Comparison of ENCODE assay signal across 16 cellular contexts in genomic region chr11:94151311-94151710, GRCh38. TPM values are rescaled to one million over a fixed set of nuclear protein-coding genes. Genes with fewer than 3 reads are reported as not detected.
A peak's percentile ranks its signal among the peaks of the same experiment; 100 is the strongest.
DNase-seq lines count a peak whose midpoint lies in the region; ATAC-seq, FAIRE-seq and TF ChIP-seq lines count a peak whose summit lies in the region.
"Had no signal": no experiment of that assay in that cellular context is flagged by ENCODE, and none has a peak within 500 bp of the region (broad histone marks: within the 10 kb centered on the region; RNA-seq: fewer than 3 reads in every experiment).

No MANE protein-coding gene starts in this region.

- peak overlapping the region; percentile 86 for H3K27ac Mint-ChIP-seq in HFFc6
- H3K27ac Mint-ChIP-seq: T-helper 2 cell treated with Interferon-gamma antibody and Interleukin-4, amounts not matched to agents 5 μg/mL and 100 μg/mL, for 36 hours had no signal

- TF ChIP-seq POLR2A in A549 (IDR thresholded peaks at IDR 0.05; ENCODE audit: low read length): no peak

- FAIRE-seq in A549 (lab: Jason Lieb, UNC) (no peak), bronchial epithelial cell (lab: Jason Lieb, UNC) (no peak)
- FAIRE-seq: endothelial cell of umbilical vein had no signal

- H3K27ac ChIP-seq in A549: peak overlapping the region in 1 of 2 experiments; percentile 56; a peak in 3 of 6 replicates
- H3K27ac ChIP-seq in mesenchymal stem cell (ENCODE audit: low read length, poor library complexity, severe bottlenecking): no peak overlapping the region
- H3K27ac ChIP-seq: SJCRH30 had no signal

- peak; percentile 19 to 32; a peak in 4 of 6 replicates for ATAC-seq in A549
- ATAC-seq: stimulated activated naive CD8-positive, alpha-beta T cell treated with anti-CD3 and anti-CD28 coated beads, Interleukin-15, amount 100 ng/mL, for 72 hours had no signal

- no peak overlapping the region for H3K9ac ChIP-seq in mesenchymal stem cell (ENCODE audit: low read length)

- H3K4me3 ChIP-seq in A549 (no peak overlapping the region), bronchial epithelial cell (ENCODE audit: low read depth, low read length) (no peak overlapping the region), mesenchymal stem cell (ENCODE audit: insufficient read depth in 1 of 2, low read depth in 1 of 2, low read length in 2 of 2) (no peak overlapping the region)
- H3K4me3 ChIP-seq: SJCRH30 had no signal

- no peak for TF ChIP-seq EP300 in A549 (IDR thresholded peaks at IDR 0.05)

- no peak overlapping the region for H2BK15ac ChIP-seq in mesenchymal stem cell (ENCODE audit: low read depth, poor library complexity, severe bottlenecking)

- peak overlapping the region in 1 of 2 experiments; percentile 47 for H2BK12ac ChIP-seq in mesenchymal stem cell (ENCODE audit: low read length in 2 of 2)

- H2BK5ac ChIP-seq in mesenchymal stem cell (ENCODE audit: low read depth, low read length, poor library complexity, severe bottlenecking): no peak overlapping the region

- no peaks in the 10 kb centered on the region for H3K9me3 Mint-ChIP-seq in HFFc6
- H3K9me3 Mint-ChIP-seq: neural crest cell; stimulated activated naive CD8-positive, alpha-beta T cell treated with anti-CD3 and anti-CD28 coated beads, Interleukin-15, amount 100 ng/mL, for 72 hours; T-helper 2 cell treated with Interferon-gamma antibody and Interleukin-4, amounts not matched to agents 5 μg/mL and 100 μg/mL, for 36 hours had no signal

- peaks cover 78% of the 10 kb centered on the region for H3K4me1 Mint-ChIP-seq in HFFc6 (ENCODE audit: low read depth)

- H3K79me1 ChIP-seq in mesenchymal stem cell (replicated peaks; ENCODE audit: low read length, poor library complexity, severe bottlenecking): peaks cover 33% of the 10 kb centered on the region

- TF ChIP-seq RAD21 in A549 (conservative IDR thresholded peaks at IDR 0.05 in 1 of 2, IDR thresholded peaks at IDR 0.05 in 1 of 2): no peak

- peak overlapping the region; percentile 63 for H3K4me2 ChIP-seq in A549
- H3K4me2 ChIP-seq in mesenchymal stem cell (ENCODE audit: low read length, poor library complexity, severe bottlenecking): no peak overlapping the region

- POLR2A ChIA-PET in A549 (lab: Yijun Ruan, JAX): interaction anchor here (1.3 kb wide), 1 partner anchor 22 kb away, joined by 6 read pairs; the partner anchor contains the start of gene PANX1

- H3K36me3 ChIP-seq in bronchial epithelial cell (ENCODE audit: control insufficient read depth, insufficient read depth, low read length): peaks cover 3% of the 10 kb centered on the region
- H3K36me3 ChIP-seq in mesenchymal stem cell (ENCODE audit: control insufficient read depth in 1 of 2, insufficient read depth in 2 of 2, low read depth in 1 of 2, low read length in 2 of 2): peaks cover 0 to 12% of the 10 kb centered on the region in 2 experiments
- H3K36me3 ChIP-seq: SJCRH30 had no signal

- no peak overlapping the region for H2BK120ac ChIP-seq in mesenchymal stem cell (ENCODE audit: low read depth, low read length)

- no peak overlapping the region for H3K23ac ChIP-seq in mesenchymal stem cell (ENCODE audit: low read length in 2 of 2)

- no peak overlapping the region for H2AFZ ChIP-seq in mesenchymal stem cell (ENCODE audit: low read depth, low read length)

- H3K4me3 Mint-ChIP-seq in HFFc6: peak overlapping the region; percentile 63
- H3K4me3 Mint-ChIP-seq: neural crest cell; stimulated activated naive CD8-positive, alpha-beta T cell treated with anti-CD3 and anti-CD28 coated beads, Interleukin-15, amount 100 ng/mL, for 72 hours; T-helper 2 cell treated with Interferon-gamma antibody and Interleukin-4, amounts not matched to agents 5 μg/mL and 100 μg/mL, for 36 hours had no signal

- no peak overlapping the region for H3K18ac ChIP-seq in mesenchymal stem cell (ENCODE audit: low read depth in 1 of 2, low read length in 2 of 2)

- TF ChIP-seq CTCF in A549 (IDR thresholded peaks at IDR 0.05) (no peak), HFFc6 (IDR thresholded peaks at IDR 0.05) (no peak), bronchial epithelial cell (IDR thresholded peaks at IDR 0.05; ENCODE audit: insufficient read depth, low read length, severe bottlenecking) (no peak)

- H3K14ac ChIP-seq in mesenchymal stem cell (ENCODE audit: low read length in 2 of 2): no peak overlapping the region

- H2AK5ac ChIP-seq in mesenchymal stem cell (ENCODE audit: low read length, severe bottlenecking): no peak overlapping the region

- H3K36me3 Mint-ChIP-seq in HFFc6 (ENCODE audit: low read depth): peaks cover 6% of the 10 kb centered on the region; the same call in 1 of the 2 replicates

- no peak for DNase-seq in A549 (ENCODE audit: low read depth in 1 of 2, low spot score in 1 of 2)
- DNase-seq in HFFc6: peak; percentile 47
- peak; percentile 28 for DNase-seq in bronchial epithelial cell (ENCODE audit: low read depth)
- peak; percentile 41 for DNase-seq in mesenchymal stem cell
- DNase-seq in NCI-H526 treated with DMSO at 0.1 percent for 48 hours (lab: John Stamatoyannopoulos, UW): no peak
- no peak for DNase-seq in effector CD4-positive, alpha-beta T cell
- no peak for DNase-seq in RPMI8226
- DNase-seq in NCI-H1436 (lab: John Stamatoyannopoulos, UW): no peak
- DNase-seq: activated CD4-positive, CD25-positive, alpha-beta regulatory T cell; activated effector memory CD4-positive, alpha-beta T cell treated with Interleukin-2 at 50 U/mL for 16 hours; NCI-H1694; SJCRH30; stimulated activated naive CD8-positive, alpha-beta T cell treated with anti-CD3 and anti-CD28 coated beads, Interleukin-15, amount 100 ng/mL, for 72 hours had no signal

- no peak overlapping the region for H4K8ac ChIP-seq in mesenchymal stem cell (ENCODE audit: low read length)

- H3K27me3 ChIP-seq in bronchial epithelial cell (ENCODE audit: control insufficient read depth, insufficient read depth, low read length) (no peaks in the 10 kb centered on the region), mesenchymal stem cell (ENCODE audit: control insufficient read depth in 1 of 2, insufficient read depth in 1 of 2, low read length in 2 of 2) (no peaks in the 10 kb centered on the region)
- H3K27me3 ChIP-seq: SJCRH30 had no signal

- no peak overlapping the region for H4K91ac ChIP-seq in mesenchymal stem cell (ENCODE audit: low read length)

- H3K9me3 ChIP-seq in A549: no peaks in the 10 kb centered on the region
- no peaks in the 10 kb centered on the region for H3K9me3 ChIP-seq in mesenchymal stem cell (ENCODE audit: control insufficient read depth, low read length)
- H3K9me3 ChIP-seq: SJCRH30 had no signal

- H3K4ac ChIP-seq in mesenchymal stem cell (ENCODE audit: low read depth in 1 of 2, low read length in 2 of 2): no peak overlapping the region

- 84% methylated on average over 4 of the region's 4 CpGs for WGBS in A549 (ENCODE audit: missing lambda C conversion rate)
- WGBS in mesenchymal stem cell: 96% methylated on average over 3 of the region's 4 CpGs

- no peaks in the 10 kb centered on the region; the same call in 1 of the 2 replicates for H3K27me3 Mint-ChIP-seq in HFFc6 (ENCODE audit: insufficient read depth)
- H3K27me3 Mint-ChIP-seq: stimulated activated naive CD8-positive, alpha-beta T cell treated with anti-CD3 and anti-CD28 coated beads, Interleukin-15, amount 100 ng/mL, for 72 hours had no signal

- peaks cover 73% of the 10 kb centered on the region for H3K4me1 ChIP-seq in A549
- H3K4me1 ChIP-seq in mesenchymal stem cell (ENCODE audit: control insufficient read depth, insufficient read depth, low read depth, low read length): peaks cover 24% of the 10 kb centered on the region

- CTCF ChIA-PET in A549 (lab: Yijun Ruan, JAX): interaction anchor here (0.7 to 0.9 kb wide), 2 partner anchors 32 to 230 kb away, joined by 3 to 4 read pairs; no protein-coding TSS in a partner anchor

TF ChIP-seq in A549, 52 proteins besides CTCF, POLR2A, EP300 and RAD21:
- no peak for TF ChIP-seq MAFK (IDR thresholded peaks at IDR 0.05; ENCODE audit: partially characterized antibody)
TF ChIP-seq in A549: peak in this region for 0.

RNA-seq across cellular contexts. Expression of gene PANX1, which starts 22.7 kb away (rescaled TPM):
- polyA plus RNA-seq in A549 (2011; rRNA removed) (13.3 and 14.8 TPM in 2 replicates), A549 (2017; fragmentation: RNase III; extraction: RNeasy Plus Mini Kit Qiagen cat#74134 plus additional on column Dnase treatment) (11.0 to 12.2 TPM (median 11.2 TPM) in 3 replicates)
- 4.5 and 5.7 TPM in 2 replicates for polyA plus RNA-seq in A549 (2012; cell fraction: cytosol; rRNA removed)
- 3.6 and 4.5 TPM in 2 replicates for polyA plus RNA-seq in A549 (2012; cell fraction: nucleus; rRNA removed)
- polyA minus RNA-seq in A549 (2011; rRNA and poly(A)+ RNA removed): 18.3 and 21.7 TPM in 2 replicates
- total RNA-seq in HFFc6 (2021; fragmentation: NEBNext Ultra II Directional; extraction: Animal tissue kit (Norgen Biotek cat#: 25700)): 10 to 100 TPM; 22.5 to 26.7 (median 24.5) TPM
- total RNA-seq in bronchial epithelial cell: 44.8 and 60.3 TPM in 2 replicates
- 32.0 TPM for polyA plus RNA-seq in mesenchymal stem cell (2013, experiment 1 of 2)
- polyA plus RNA-seq in mesenchymal stem cell (2013, experiment 2 of 2): 32.5 TPM

Comparison
In these comparisons a context has a peak if more than half of its experiments do, and no peak if none do; other contexts are left out.
1. DNase-seq: peak in HFFc6 (single experiment), bronchial epithelial cell (single experiment) and mesenchymal stem cell (single experiment); none in A549 (0 of 2), NCI-H526 treated with DMSO at 0.1 percent for 48 hours (single experiment), effector CD4-positive, alpha-beta T cell (single experiment), RPMI8226 (single experiment) and NCI-H1436 (single experiment).